9 cellular contexts compared by ENCODE assay signal in the genomic region with DNA sequence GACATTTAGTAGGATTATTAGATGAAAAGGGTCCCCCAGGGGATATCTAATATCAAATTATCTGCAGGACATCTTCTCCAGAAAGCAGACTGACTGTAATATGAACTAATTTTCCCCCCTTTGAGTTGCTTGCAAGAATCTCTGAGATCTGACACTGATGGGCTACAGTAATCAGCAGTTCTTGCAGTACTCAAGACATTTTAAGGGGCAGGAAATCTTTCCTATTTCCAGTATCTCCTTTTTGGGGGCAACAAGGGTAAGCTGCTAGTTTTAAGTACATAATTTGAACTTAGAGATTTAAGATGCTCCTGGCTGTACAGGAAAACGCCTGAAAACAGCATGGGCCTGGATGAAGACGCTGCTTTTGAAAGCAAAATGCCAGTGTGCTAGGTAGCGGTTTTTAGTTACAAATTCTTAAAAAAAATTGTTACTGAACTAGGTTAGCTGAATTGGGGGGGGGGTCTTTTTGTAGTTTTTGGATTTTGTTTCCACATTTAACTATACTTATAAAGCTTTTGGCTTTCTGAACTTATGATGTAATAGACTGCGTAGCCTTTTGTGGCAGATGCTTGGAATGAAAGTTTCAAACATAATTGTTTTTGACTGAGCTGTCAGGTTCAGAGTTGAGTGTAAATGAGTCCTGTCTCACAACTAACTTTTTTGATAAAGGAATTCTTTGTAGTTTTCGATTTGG. TPM values are rescaled to one million over a fixed set of nuclear protein-coding genes. Genes with fewer than 3 reads are reported as not detected.
DNase-seq lines count a peak whose midpoint lies in the region; ATAC-seq and TF ChIP-seq lines count a peak whose summit lies in the region.
"Had no signal": no experiment of that assay in that cellular context is flagged by ENCODE, and none has a peak within 500 bp of the region (broad histone marks: within the 10 kb centered on the region; RNA-seq: fewer than 3 reads in every experiment).

No MANE protein-coding gene starts in this region.

- BruUV-seq in IMR-90 (replicated peaks; lab: Mats Ljungman, UMichigan): no TSS peak

- H3K56ac ChIP-seq in IMR-90 (ENCODE audit: extremely low read depth, insufficient read depth, low read length): peak overlapping the region; percentile 92

- H3K27ac Mint-ChIP-seq in stimulated activated naive B cell treated with anti-CD40 and anti-IgM and Interleukin-4, amounts not matched to agents 10 μg/mL and 1 μg/mL and 100 μg/mL, for 72 hours: no peak overlapping the region
- no peak overlapping the region for H3K27ac Mint-ChIP-seq in effector memory CD8-positive, alpha-beta T cell

- no peak overlapping the region for H2AK9ac ChIP-seq in IMR-90 (replicated peaks; ENCODE audit: low read depth, low read length, poor library complexity)

- H3K18ac ChIP-seq in IMR-90 (ENCODE audit: low read depth, low read length): peak overlapping the region; percentile 50; the same call in 1 of the 2 replicates

- peaks cover 8% of the 10 kb centered on the region for H3K4me1 ChIP-seq in IMR-90 (ENCODE audit: control insufficient read depth, insufficient read depth, low read length)
- peaks cover 13% of the 10 kb centered on the region for H3K4me1 ChIP-seq in iPS-20b (ENCODE audit: insufficient read depth, low read length)
- peaks cover 0 to 45% (median 26%) of the 10 kb centered on the region in 5 donors for H3K4me1 ChIP-seq in subcutaneous abdominal adipose tissue (ENCODE audit: control insufficient read depth in 5 of 5, insufficient read depth in 5 of 5, low read length in 5 of 5)

- no peak overlapping the region for H2AFZ ChIP-seq in IMR-90 (replicated peaks; ENCODE audit: low read length, poor library complexity)

- H3K23ac ChIP-seq in IMR-90 (ENCODE audit: low read depth, low read length): peak overlapping the region; percentile 66; the same call in 1 of the 2 replicates

- 0 out of 2 replicates have a peak overlapping the region, but pooled peaks have one; percentile 3 for H2AK5ac ChIP-seq in IMR-90 (ENCODE audit: low read depth, low read length)

- peak overlapping the region; percentile 10; the same call in 1 of the 2 replicates for H4K5ac ChIP-seq in IMR-90 (ENCODE audit: low read depth, low read length)

- H4K20me1 ChIP-seq in IMR-90 (ENCODE audit: insufficient read depth, low read length): peaks cover 56% of the 10 kb centered on the region

- peak overlapping the region; percentile 64 for H2BK120ac ChIP-seq in IMR-90 (ENCODE audit: low read depth, low read length)

- H3K9me1 ChIP-seq in IMR-90 (ENCODE audit: insufficient read depth, low read length): peaks cover 6% of the 10 kb centered on the region

- no peaks in the 10 kb centered on the region for H3K36me3 Mint-ChIP-seq in stimulated activated naive B cell treated with anti-CD40 and anti-IgM and Interleukin-4, amounts not matched to agents 10 μg/mL and 1 μg/mL and 100 μg/mL, for 72 hours
- no peaks in the 10 kb centered on the region for H3K36me3 Mint-ChIP-seq in effector memory CD8-positive, alpha-beta T cell (ENCODE audit: insufficient read depth)

- H3K27me3 Mint-ChIP-seq in stimulated activated naive B cell treated with anti-CD40 and anti-IgM and Interleukin-4, amounts not matched to agents 10 μg/mL and 1 μg/mL and 100 μg/mL, for 72 hours: peaks cover 33 to 39% of the 10 kb centered on the region in 2 donors
- H3K27me3 Mint-ChIP-seq in effector memory CD8-positive, alpha-beta T cell: peaks cover 46 to 59% of the 10 kb centered on the region in 2 donors

- H3K4me3 ChIP-seq in IMR-90 (ENCODE audit: insufficient read depth, low read depth, low read length) (peak overlapping the region; percentile 79), iPS-20b (ENCODE audit: low read length) (peak overlapping the region; percentile 93), subcutaneous abdominal adipose tissue (ENCODE audit: low read depth in 1 of 5, low read length in 5 of 5) (peak overlapping the region; percentile 26 to 92 (median 84))

- dilution Hi-C loops in IMR-90 (cut with HindIII; ENCODE audit: low sequenced_read_pairs, unreplicated experiment): no loop called here

- peak overlapping the region; percentile 9; the same call in 1 of the 3 replicates for H2BK15ac ChIP-seq in IMR-90 (ENCODE audit: low read depth, low read length)

- H3K27ac ChIP-seq in IMR-90 (ENCODE audit: insufficient read depth, low read length) (peak overlapping the region; percentile 83), iPS-20b (ENCODE audit: low read length) (no peak overlapping the region), subcutaneous abdominal adipose tissue (ENCODE audit: low read depth, low read length) (peak overlapping the region; percentile 84)

- H3K9me3 Mint-ChIP-seq in stimulated activated naive B cell treated with anti-CD40 and anti-IgM and Interleukin-4, amounts not matched to agents 10 μg/mL and 1 μg/mL and 100 μg/mL, for 72 hours: no peaks in the 10 kb centered on the region
- H3K9me3 Mint-ChIP-seq in effector memory CD8-positive, alpha-beta T cell: no peaks in the 10 kb centered on the region

- ATAC-seq in IMR-90 (ENCODE audit: low read depth) (no peak), esophagus mucosa (no peak)
- no peak for ATAC-seq in stimulated activated naive B cell treated with anti-CD40 and anti-IgM and Interleukin-4, amounts not matched to agents 10 μg/mL and 1 μg/mL and 100 μg/mL, for 72 hours (replicated peaks)
- ATAC-seq in effector memory CD8-positive, alpha-beta T cell (replicated peaks): no peak

- peaks cover 3 to 29% of the 10 kb centered on the region in 2 experiments; a peak in 3 of 4 replicates for H3K79me1 ChIP-seq in IMR-90 (ENCODE audit: low read depth in 1 of 2, low read length in 2 of 2)

- POLR2A ChIA-PET in IMR-90 (lab: Charles Lee; ENCODE audit: unreplicated experiment): interaction anchor here (0.6 kb wide), 1 partner anchor 8 kb away, joined by 5 read pairs; no protein-coding TSS in a partner anchor

- H3K9ac ChIP-seq in IMR-90 (ENCODE audit: low read depth, low read length): peak overlapping the region; percentile 99
- peak overlapping the region; percentile 62; the same call in 1 of the 2 replicates for H3K9ac ChIP-seq in iPS-20b (ENCODE audit: low read depth, low read length)
- H3K9ac ChIP-seq in subcutaneous abdominal adipose tissue (ENCODE audit: low read length in 5 of 5): peak overlapping the region in 3 of 5 donors; percentile 31 to 48 (median 36)

- intact Hi-C loops in IMR-90 (cut with micrococcal nuclease): loop anchor here (1.0 to 5.0 kb wide), 5 partner anchors 107 to 371 kb away; no protein-coding TSS in a partner anchor

- no peak overlapping the region for H3K4me3 Mint-ChIP-seq in stimulated activated naive B cell treated with anti-CD40 and anti-IgM and Interleukin-4, amounts not matched to agents 10 μg/mL and 1 μg/mL and 100 μg/mL, for 72 hours
- H3K4me3 Mint-ChIP-seq in effector memory CD8-positive, alpha-beta T cell: no peak overlapping the region

- H2BK5ac ChIP-seq in IMR-90 (ENCODE audit: low read depth, low read length, poor library complexity, severe bottlenecking): peak overlapping the region; percentile 95

- peak overlapping the region; percentile 71 for H3K4me2 ChIP-seq in IMR-90 (ENCODE audit: low read depth, low read length)

- no peak for TF ChIP-seq CTCF in IMR-90 (conservative IDR thresholded peaks at IDR 0.05; ENCODE audit: low read depth, low read length)

- DNase-seq in IMR-90 (peak; percentile 31), amniotic epithelial cell (ENCODE audit: low read depth) (peak; percentile 33), NCI-H2107 (lab: John Stamatoyannopoulos, UW) (no peak)
- no peak for DNase-seq in stimulated activated naive B cell treated with anti-CD40 and anti-IgM and Interleukin-4, amounts not matched to agents 10 μg/mL and 1 μg/mL and 100 μg/mL, for 72 hours
- DNase-seq in effector memory CD8-positive, alpha-beta T cell: no peak
- DNase-seq: SHP77 had no signal

- H3K4me1 Mint-ChIP-seq in stimulated activated naive B cell treated with anti-CD40 and anti-IgM and Interleukin-4, amounts not matched to agents 10 μg/mL and 1 μg/mL and 100 μg/mL, for 72 hours: peaks cover 2 to 18% of the 10 kb centered on the region in 2 donors
- peaks cover 8 to 11% of the 10 kb centered on the region in 2 donors for H3K4me1 Mint-ChIP-seq in effector memory CD8-positive, alpha-beta T cell (ENCODE audit: low read depth in 2 of 2)

- in situ Hi-C loops in IMR-90 (cut with MboI; ENCODE audit: low sequenced_read_pairs): loop anchor here (10.0 kb wide), 1 partner anchor 121 kb away; no protein-coding TSS in a partner anchor

- peak overlapping the region; percentile 22; the same call in 1 of the 2 replicates for H2BK20ac ChIP-seq in IMR-90 (ENCODE audit: low read depth, low read length)

- CTCF ChIA-PET in IMR-90 (lab: Yijun Ruan, JAX): interaction anchor here (0.7 to 2.0 kb wide), 2 partner anchors 32 to 371 kb away, joined by 3 to 10 read pairs; no protein-coding TSS in a partner anchor

- H4K91ac ChIP-seq in IMR-90 (ENCODE audit: insufficient read depth, low read depth, low read length): peak overlapping the region; percentile 31

- H3K27me3 ChIP-seq in IMR-90 (ENCODE audit: control insufficient read depth, insufficient read depth, low read length): no peaks in the 10 kb centered on the region
- peaks cover 10% of the 10 kb centered on the region; the same call in 1 of the 2 replicates for H3K27me3 ChIP-seq in iPS-20b (ENCODE audit: insufficient read depth, low read length)
- no peaks in the 10 kb centered on the region for H3K27me3 ChIP-seq in subcutaneous abdominal adipose tissue (ENCODE audit: control insufficient read depth in 5 of 5, insufficient read depth in 4 of 5, low read length in 5 of 5)

- H4K8ac ChIP-seq in IMR-90 (ENCODE audit: low read depth in 2 of 2, low read length in 2 of 2): peak overlapping the region; percentile 60 to 71

- peaks cover 2% of the 10 kb centered on the region; the same call in 1 of the 2 replicates for H3K36me3 ChIP-seq in IMR-90 (ENCODE audit: control insufficient read depth, insufficient read depth, low read length)
- no peaks in the 10 kb centered on the region for H3K36me3 ChIP-seq in iPS-20b (ENCODE audit: insufficient read depth, low read depth, low read length)
- no peaks in the 10 kb centered on the region for H3K36me3 ChIP-seq in subcutaneous abdominal adipose tissue (ENCODE audit: control insufficient read depth in 5 of 5, insufficient read depth in 5 of 5, low read length in 5 of 5)

- H3K9me3 ChIP-seq in IMR-90 (ENCODE audit: control insufficient read depth, insufficient read depth, low read length) (no peaks in the 10 kb centered on the region), iPS-20b (ENCODE audit: insufficient read depth, low read depth, low read length) (no peaks in the 10 kb centered on the region), subcutaneous abdominal adipose tissue (ENCODE audit: control insufficient read depth in 5 of 5, low read length in 5 of 5) (no peaks in the 10 kb centered on the region)

- no peak; the same call in 1 of the 2 replicates for TF ChIP-seq POLR2A in IMR-90 (IDR thresholded peaks at IDR 0.05; ENCODE audit: low read depth, low read length)

- peak overlapping the region; percentile 53; the same call in 1 of the 2 replicates for H3K14ac ChIP-seq in IMR-90 (replicated peaks; ENCODE audit: low read depth, low read length)

- peak overlapping the region; percentile 61; the same call in 1 of the 2 replicates for H3K4ac ChIP-seq in IMR-90 (ENCODE audit: low read depth, low read length)

- no peak for TF ChIP-seq RAD21 in IMR-90 (IDR thresholded peaks at IDR 0.05; ENCODE audit: low read length)

- WGBS in IMR-90 (ENCODE audit: extremely low coverage in 2 of 2, insufficient read length in 1 of 2), 2 experiments: no CpG with 5 or more reads among the region's 5 CpGs

RNA-seq across cellular contexts. Expression of a gene that starts 2.3 kb away (rescaled TPM):
- total RNA-seq in IMR-90 (2012; rRNA removed) (620 and 682 TPM in 2 replicates), esophagus mucosa (92.0 TPM)
- polyA plus RNA-seq in IMR-90 (2012; rRNA removed): 243 and 244 TPM in 2 replicates
- 129 and 270 TPM in 2 replicates for polyA plus RNA-seq in IMR-90 (2012; cell fraction: cytosol; rRNA removed)
- 287 and 382 TPM in 2 replicates for polyA plus RNA-seq in IMR-90 (2012; cell fraction: nucleus; rRNA removed; ENCODE audit: low replicate concordance)

Comparison
In these comparisons a context has a peak if more than half of its experiments do, and no peak if none do; other contexts are left out.
1. DNase-seq: peak in IMR-90 (single experiment) and amniotic epithelial cell (single experiment); none in NCI-H2107 (single experiment), stimulated activated naive B cell treated with anti-CD40 and anti-IgM and Interleukin-4, amounts not matched to agents 10 μg/mL and 1 μg/mL and 100 μg/mL, for 72 hours (single experiment) and effector memory CD8-positive, alpha-beta T cell (0 of 3).
2. H3K9ac ChIP-seq: peak in every context shown above with its lines; median percentile 99 in IMR-90; 62 in iPS-20b; 36 in subcutaneous abdominal adipose tissue.
3. Peak in every context shown above with its lines, with median percentiles within 50 percentile points of each other: H3K4me3 ChIP-seq.